Comparison of ENCODE assay signal across 8 cellular contexts in genomic region chr2:197499594-197500502, GRCh38. TPM values are rescaled to one million over a fixed set of nuclear protein-coding genes. Genes with fewer than 3 reads are reported as not detected.
A peak's percentile ranks its signal among the peaks of the same experiment; 100 is the strongest.
DNase-seq lines count a peak whose midpoint lies in the region; ATAC-seq and TF ChIP-seq lines count a peak whose summit lies in the region.

TSS of gene HSPD1 (minus strand) at chr2:197499840. CDS start at chr2:197498848, 992 bp downstream.
TSS of gene HSPE1 (plus strand) at chr2:197500379. CDS start at chr2:197500437, 58 bp downstream.

- intact Hi-C loops in CD14-positive monocyte (cut with micrococcal nuclease) = loop anchor here (2.0 to 10.0 kb wide), 4 partner anchors 15 to 75 kb away; partner anchors contain the start of gene SF3B1 (in 1 of the 2)

- peak within 1 kb of the TSS; percentile 82 to 98 (median 91) for H3K4me3 ChIP-seq in liver (ENCODE audit: low read depth in 1 of 3, low read length in 3 of 3)

- H3K27me3 ChIP-seq in liver (ENCODE audit: control insufficient read depth in 4 of 4, insufficient read depth in 4 of 4, low read length in 3 of 4) = no peaks in the 10 kb centered on the region

- TF ChIP-seq CTCF in CD14-positive monocyte (IDR thresholded peaks at IDR 0.05) = no peak
- TF ChIP-seq CTCF in liver (IDR thresholded peaks at IDR 0.05; ENCODE audit: low read depth, low read length, missing input control) = no peak

- ATAC-seq in GM19397 (IDR thresholded peaks at IDR 0.05; ENCODE audit: unreplicated experiment) = peak; percentile 84
- ATAC-seq in HG03571 (IDR thresholded peaks at IDR 0.05; ENCODE audit: unreplicated experiment) = peak; percentile 78

- peak within 1 kb of the TSS; percentile 91 to 98 (median 94) for H3K27ac Mint-ChIP-seq in CD14-positive monocyte

- under 1% methylated on average over 104 of the region's 104 CpGs for WGBS in liver

- peaks cover 36 to 40% of the 10 kb centered on the region in 2 donors for H3K36me3 Mint-ChIP-seq in CD14-positive monocyte

- peak; percentile 98 for DNase-seq in CD14-positive monocyte (ENCODE audit: low spot score)
- peak; percentile 99 for DNase-seq in NCI-H82 (lab: John Stamatoyannopoulos, UW)
- DNase-seq in activated CD4-positive, alpha-beta T cell treated with anti-CD3 and anti-CD28 coated beads, Interleukin-2, amount 50 U/mL, for 48 hours = peak; percentile 97 to 99
- DNase-seq in dermis microvascular lymphatic vessel endothelial cell (ENCODE audit: low read depth in 2 of 2) = peak; percentile 99
- DNase-seq in stimulated activated CD4-positive, alpha-beta T cell treated with anti-CD3 and anti-CD28 coated beads, Interleukin-4, amount 100 ng/mL, for 24 hours = peak; percentile 99

- peak within 1 kb of the TSS; percentile 94 to 96 for H3K4me3 Mint-ChIP-seq in CD14-positive monocyte

- TF ChIP-seq RAD21 in liver (IDR thresholded peaks at IDR 0.05) = no peak

- H3K27me3 Mint-ChIP-seq in CD14-positive monocyte (ENCODE audit: low read depth in 3 of 3) = no peaks in the 10 kb centered on the region

- H3K27ac ChIP-seq in liver (ENCODE audit: low read depth in 1 of 2, low read length in 2 of 2) = peak within 1 kb of the TSS; percentile 93 to 97

- no peaks in the 10 kb centered on the region for H3K9me3 ChIP-seq in liver (ENCODE audit: control insufficient read depth in 4 of 4, low read length in 3 of 4)

- H3K4me1 ChIP-seq in liver (ENCODE audit: control insufficient read depth in 4 of 4, insufficient read depth in 4 of 4, low read length in 3 of 4) = peaks cover 8 to 35% (median 11%) of the 10 kb centered on the region in 4 donors

- peaks cover 42% of the 10 kb centered on the region for H3K4me1 Mint-ChIP-seq in CD14-positive monocyte

- peaks cover 6 to 42% (median 25%) of the 10 kb centered on the region in 4 donors for H3K36me3 ChIP-seq in liver (ENCODE audit: control insufficient read depth in 4 of 4, insufficient read depth in 3 of 4, low read depth in 1 of 4, low read length in 3 of 4)

- no peaks in the 10 kb centered on the region for H3K9me3 Mint-ChIP-seq in CD14-positive monocyte

- peak within 1 kb of the TSS; percentile 92 to 96 for H3K9ac ChIP-seq in liver (ENCODE audit: low read depth in 1 of 2, low read length in 2 of 2)

TF ChIP-seq in liver, 16 proteins besides CTCF, POLR2A, EP300 and RAD21:
- TF ChIP-seq NR2F2 (IDR thresholded peaks at IDR 0.05) (peak; percentile 97), EGR1 (IDR thresholded peaks at IDR 0.05; ENCODE audit: low read depth in 2 of 2) (peak in 1 of 2 donors; percentile 28), HNF4A (conservative IDR thresholded peaks at IDR 0.05) (peak; percentile 81 to 84), FOXA2 (IDR thresholded peaks at IDR 0.05) (no peak), HNF4G (IDR thresholded peaks at IDR 0.05) (peak; percentile 86), RXRA (IDR thresholded peaks at IDR 0.05) (peak; percentile 81 to 82), ZBTB33 (IDR thresholded peaks at IDR 0.05) (peak; percentile 91), JUND (IDR thresholded peaks at IDR 0.05) (peak; percentile 87 to 93), FOXA1 (IDR thresholded peaks at IDR 0.05) (peak; percentile 27), SP1 (IDR thresholded peaks at IDR 0.05) (peak; percentile 98), GABPA (IDR thresholded peaks at IDR 0.05 in 1 of 2, conservative IDR thresholded peaks at IDR 0.05 in 1 of 2) (peak; percentile 75 to 90), TAF1 (conservative IDR thresholded peaks at IDR 0.05) (peak; percentile 90), REST (IDR thresholded peaks at IDR 0.05) (peak; percentile 93), ATF3 (IDR thresholded peaks at IDR 0.05) (peak; percentile 87), YY1 (IDR thresholded peaks at IDR 0.05) (peak; percentile 98), MAX (IDR thresholded peaks at IDR 0.05) (peak; percentile 65)

RNA-seq across cellular contexts. Expression of gene HSPD1, which starts in this region (rescaled TPM):
- polyA plus RNA-seq in CD14-positive monocyte (10 to 100 TPM; 44.5 to 62.1 TPM), liver (100 to 1,000 TPM; 269 to 490 TPM)
- total RNA-seq in dermis microvascular lymphatic vessel endothelial cell (92.3 and 136 TPM in 2 replicates), liver (100 to 1,000 TPM; 185 to 305 TPM)

RNA-seq across cellular contexts. Expression of gene HSPE1, which starts in this region (rescaled TPM):
- polyA plus RNA-seq in CD14-positive monocyte (10 to 100 TPM; 44.9 to 46.2 TPM), liver (100 to 1,000 TPM; 226 to 347 TPM)
- total RNA-seq in dermis microvascular lymphatic vessel endothelial cell (30.1 and 63.0 TPM in 2 replicates), liver (100 to 1,000 TPM in 1 of 2 donors, 10 to 100 TPM in 1; 88.2 to 155 TPM)

Comparison
In these comparisons a context has a peak if more than half of its experiments do, and no peak if none do; other contexts are left out.
1. Peak in every context shown above with its lines: DNase-seq, ATAC-seq, H3K4me3 ChIP-seq and H3K27ac ChIP-seq.
2. RNA of gene HSPD1 (polyA plus RNA-seq): 269 to 490 TPM in liver; 44.5 to 62.1 TPM in CD14-positive monocyte; every median in the first group is over 4 times any median in the second.
3. RNA of gene HSPE1 (polyA plus RNA-seq): 226 to 347 TPM in liver; 44.9 to 46.2 TPM in CD14-positive monocyte; every median in the first group is over 4 times any median in the second.